In genomic region chr7:157016024-157016351, GRCh38 we compare ENCODE assay signal across 18 cellular contexts. TPM values are rescaled to one million over a fixed set of nuclear protein-coding genes. Genes with fewer than 3 reads are reported as not detected.
DNase-seq lines count a peak whose midpoint lies in the region; ATAC-seq and TF ChIP-seq lines count a peak whose summit lies in the region.
"Had no signal": no experiment of that assay in that cellular context is flagged by ENCODE, and none has a peak within 500 bp of the region (broad histone marks: within the 10 kb centered on the region; RNA-seq: fewer than 3 reads in every experiment).

No MANE protein-coding gene starts in this region.

- TF ChIP-seq CTCF in progenitor cell of endocrine pancreas (IDR thresholded peaks at IDR 0.05; ENCODE audit: unreplicated experiment), result no peak

- no peak for DNase-seq in activated CD8-positive, alpha-beta memory T cell treated with anti-CD3 and anti-CD28 coated beads, Interleukin-2, amount 10 ng/mL, durations not matched to agents 7 days and 5 days
- no peak for DNase-seq in activated CD8-positive, alpha-beta memory T cell treated with anti-CD3 and anti-CD28 coated beads, Interleukin-2, amount 50 U/mL, for 48 hours
- DNase-seq in H7 (peak; percentile 47), progenitor cell of endocrine pancreas (ENCODE audit: low spot score, unreplicated experiment) (no peak), erythroblast (lab: John Stamatoyannopoulos, UW) (no peak), DMS53 (lab: John Stamatoyannopoulos, UW) (no peak), SHP77 treated with DMSO at 0.1 percent for 48 hours (lab: John Stamatoyannopoulos, UW) (no peak)
- DNase-seq: activated CD4-positive, alpha-beta T cell treated with anti-CD3 and anti-CD28 coated beads, Interleukin-2, amount 50 U/mL, for 4 hours; cortex of kidney; esophagus squamous epithelium; heart right ventricle; left colon; NCI-H2029 treated with DMSO at 0.1 percent for 48 hours; T1000 had no signal

- no peak for ATAC-seq in activated CD8-positive, alpha-beta memory T cell treated with anti-CD3 and anti-CD28 coated beads, Interleukin-2, amount 10 ng/mL, durations not matched to agents 7 days and 5 days
- peak; percentile 2 for ATAC-seq in HG03520 (IDR thresholded peaks at IDR 0.05; ENCODE audit: unreplicated experiment)
- ATAC-seq: heart right ventricle, left colon, Right ventricle myocardium inferior had no signal

- H3K27me3 ChIP-seq in H7 (ENCODE audit: control insufficient read depth, insufficient read depth, low read length), result peaks cover 100% of the 10 kb centered on the region

- H3K4me1 Mint-ChIP-seq in activated CD8-positive, alpha-beta memory T cell treated with anti-CD3 and anti-CD28 coated beads, Interleukin-2, amount 10 ng/mL, durations not matched to agents 7 days and 5 days, result peaks cover 23% of the 10 kb centered on the region
- peaks cover 50% of the 10 kb centered on the region for H3K4me1 Mint-ChIP-seq in progenitor cell of endocrine pancreas (ENCODE audit: low read depth)

- H3K4me3 Mint-ChIP-seq in activated CD8-positive, alpha-beta memory T cell treated with anti-CD3 and anti-CD28 coated beads, Interleukin-2, amount 10 ng/mL, durations not matched to agents 7 days and 5 days, result peak overlapping the region; percentile 24
- no peak overlapping the region for H3K4me3 Mint-ChIP-seq in progenitor cell of endocrine pancreas (ENCODE audit: low read depth)

- no peak overlapping the region for H3K27ac Mint-ChIP-seq in activated CD8-positive, alpha-beta memory T cell treated with anti-CD3 and anti-CD28 coated beads, Interleukin-2, amount 10 ng/mL, durations not matched to agents 7 days and 5 days
- peak overlapping the region; percentile 64 for H3K27ac Mint-ChIP-seq in progenitor cell of endocrine pancreas

- no peaks in the 10 kb centered on the region for H3K36me3 ChIP-seq in H7 (replicated peaks; ENCODE audit: control insufficient read depth, insufficient read depth, low read length)
- H3K36me3 ChIP-seq: ascending aorta, esophagus squamous epithelium, heart right ventricle had no signal

- H3K9me3 Mint-ChIP-seq in activated CD8-positive, alpha-beta memory T cell treated with anti-CD3 and anti-CD28 coated beads, Interleukin-2, amount 10 ng/mL, durations not matched to agents 7 days and 5 days (ENCODE audit: low read depth), result no peaks in the 10 kb centered on the region
- H3K9me3 Mint-ChIP-seq in progenitor cell of endocrine pancreas (ENCODE audit: low read depth), result no peaks in the 10 kb centered on the region

- H3K4me3 ChIP-seq in H7 (ENCODE audit: insufficient read depth, low read depth, low read length), result no peak overlapping the region
- H3K4me3 ChIP-seq: ascending aorta, esophagus squamous epithelium, heart right ventricle had no signal

- no peak for TF ChIP-seq POLR2A in erythroblast (IDR thresholded peaks at IDR 0.05; ENCODE audit: low read length)

- CTCF ChIA-PET in activated CD8-positive, alpha-beta memory T cell treated with anti-CD3 and anti-CD28 coated beads, Interleukin-2, amount 10 ng/mL, durations not matched to agents 7 days and 5 days (lab: Charles Lee), result interaction anchor here (0.8 kb wide), 1 partner anchor 23 kb away, joined by 3 read pairs; no protein-coding TSS in a partner anchor

- peaks cover 88% of the 10 kb centered on the region for H3K27me3 Mint-ChIP-seq in activated CD8-positive, alpha-beta memory T cell treated with anti-CD3 and anti-CD28 coated beads, Interleukin-2, amount 10 ng/mL, durations not matched to agents 7 days and 5 days
- H3K27me3 Mint-ChIP-seq in progenitor cell of endocrine pancreas, result peaks cover 32% of the 10 kb centered on the region

- peaks cover 2% of the 10 kb centered on the region for H3K36me3 Mint-ChIP-seq in activated CD8-positive, alpha-beta memory T cell treated with anti-CD3 and anti-CD28 coated beads, Interleukin-2, amount 10 ng/mL, durations not matched to agents 7 days and 5 days
- H3K36me3 Mint-ChIP-seq in progenitor cell of endocrine pancreas (ENCODE audit: insufficient read depth), result no peaks in the 10 kb centered on the region

RNA-seq across cellular contexts. Expression of gene MNX1, which starts 5.5 kb away (rescaled TPM):
- not detected for total RNA-seq in activated CD8-positive, alpha-beta memory T cell treated with anti-CD3 and anti-CD28 coated beads, Interleukin-2, amount 10 ng/mL, durations not matched to agents 7 days and 5 days
- 0.37 and 1.2 TPM in 2 replicates for total RNA-seq in H7 (2014; rRNA removed; shearing (Covaris generic))
- 86.5 and 103 TPM in 2 replicates for total RNA-seq in progenitor cell of endocrine pancreas
- total RNA-seq: ascending aorta, heart right ventricle, Right ventricle myocardium inferior, temporal lobe had no signal

Comparison
In these comparisons a context has a peak if more than half of its experiments do, and no peak if none do; other contexts are left out.
1. RNA of gene MNX1, which starts 5.5 kb away (total RNA-seq): 86.5 to 103 TPM in progenitor cell of endocrine pancreas; 0.37 to 1.2 TPM in H7 and not detected in activated CD8-positive, alpha-beta memory T cell treated with anti-CD3 and anti-CD28 coated beads, Interleukin-2, amount 10 ng/mL, durations not matched to agents 7 days and 5 days; every median in the first group is over 10 times any median in the second.